Comparison of ENCODE assay signal across 26 cellular contexts in the genomic region with DNA sequence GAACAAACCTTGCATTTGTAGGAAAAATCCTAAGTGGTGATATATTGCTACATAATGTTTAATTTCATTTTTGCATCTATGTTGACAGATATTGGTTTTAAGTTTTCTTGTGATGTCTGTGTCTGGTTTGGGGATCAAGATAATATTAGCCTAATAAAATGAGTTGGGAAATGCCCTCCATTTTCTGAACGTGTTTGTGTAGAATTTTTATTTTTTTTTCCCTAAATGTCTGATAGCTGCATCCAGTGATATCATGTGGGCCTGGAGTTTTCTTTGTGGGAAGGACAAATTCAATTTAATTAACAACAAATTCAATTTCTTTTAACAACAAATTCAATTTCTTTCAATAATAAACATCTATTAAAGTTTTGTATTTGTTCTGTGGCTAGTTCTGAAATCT.
"Had no signal": no experiment of that assay in that cellular context is flagged by ENCODE, and none has a peak within 500 bp of the region (broad histone marks: within the 10 kb centered on the region; RNA-seq: fewer than 3 reads in every experiment).

No MANE protein-coding gene starts in this region.

- H3K27ac ChIP-seq: HL-60, KMS-11, SJSA1, SK-N-MC had no signal

- ATAC-seq: K562 had no signal

- H3K9me3 ChIP-seq: SJSA1 had no signal

- H3K4me3 Mint-ChIP-seq: IgD-negative memory B cell had no signal

- H3K4me1 Mint-ChIP-seq: IgD-negative memory B cell had no signal

- H3K27ac Mint-ChIP-seq: IgD-negative memory B cell had no signal

- H3K36me3 Mint-ChIP-seq: IgD-negative memory B cell had no signal

- FAIRE-seq: HTR-8/SVneo, K562, RCC 7860 had no signal

- DNase-seq: Kasumi-1, MM.1S, NCI-H1092 treated with DMSO at 0.1 percent for 48 hours, NCI-H1436, NCI-H187, NCI-H2029, NCI-H2081 treated with DMSO at 0.1 percent for 48 hours, NCI-H2171, NCI-H226, NCI-H446, NCI-H510A, NCI-H524 treated with DMSO at 0.1 percent for 48 hours, NCI-H69, NCI-H774, Right ventricle myocardium superior, RPMI8226, SIG-M5, T-helper 1 cell had no signal

- H3K27me3 Mint-ChIP-seq: IgD-negative memory B cell had no signal

- H3K4me2 ChIP-seq: KMS-11 had no signal

- H3K4me1 ChIP-seq: SJSA1 had no signal

- H3K4me3 ChIP-seq: K562, SJSA1, SK-N-MC had no signal
